In genomic region chr10:110355922-110356627, GRCh38 we compare ENCODE assay signal across 8 cellular contexts. TPM values are rescaled to one million over a fixed set of nuclear protein-coding genes. Genes with fewer than 3 reads are reported as not detected.
DNase-seq lines count a peak whose midpoint lies in the region; ATAC-seq and TF ChIP-seq lines count a peak whose summit lies in the region.

No MANE protein-coding gene starts in this region.

- H3K27me3 ChIP-seq in esophagus muscularis mucosa: no peaks in the 10 kb centered on the region

- no peaks in the 10 kb centered on the region for H3K36me3 ChIP-seq in esophagus muscularis mucosa

- no peaks in the 10 kb centered on the region for H3K9me3 Mint-ChIP-seq in activated CD8-positive, alpha-beta memory T cell treated with anti-CD3 and anti-CD28 coated beads, Interleukin-2, amount 10 ng/mL, durations not matched to agents 7 days and 5 days (ENCODE audit: low read depth)
- H3K9me3 Mint-ChIP-seq in stimulated activated naive B cell treated with anti-CD40 and anti-IgM and Interleukin-4, amounts not matched to agents 10 μg/mL and 1 μg/mL and 100 μg/mL, for 72 hours: no peaks in the 10 kb centered on the region

- peak overlapping the region; percentile 76 for H3K4me3 Mint-ChIP-seq in activated CD8-positive, alpha-beta memory T cell treated with anti-CD3 and anti-CD28 coated beads, Interleukin-2, amount 10 ng/mL, durations not matched to agents 7 days and 5 days
- H3K4me3 Mint-ChIP-seq in stimulated activated naive B cell treated with anti-CD40 and anti-IgM and Interleukin-4, amounts not matched to agents 10 μg/mL and 1 μg/mL and 100 μg/mL, for 72 hours: peak overlapping the region; percentile 68 to 76

- H3K27ac ChIP-seq in esophagus muscularis mucosa (replicated peaks in 1 of 4): no peak overlapping the region

- H3K4me1 Mint-ChIP-seq in activated CD8-positive, alpha-beta memory T cell treated with anti-CD3 and anti-CD28 coated beads, Interleukin-2, amount 10 ng/mL, durations not matched to agents 7 days and 5 days: peaks cover 72% of the 10 kb centered on the region
- peaks cover 61 to 80% of the 10 kb centered on the region in 2 donors for H3K4me1 Mint-ChIP-seq in stimulated activated naive B cell treated with anti-CD40 and anti-IgM and Interleukin-4, amounts not matched to agents 10 μg/mL and 1 μg/mL and 100 μg/mL, for 72 hours

- no peaks in the 10 kb centered on the region for H3K27me3 Mint-ChIP-seq in activated CD8-positive, alpha-beta memory T cell treated with anti-CD3 and anti-CD28 coated beads, Interleukin-2, amount 10 ng/mL, durations not matched to agents 7 days and 5 days
- no peaks in the 10 kb centered on the region for H3K27me3 Mint-ChIP-seq in stimulated activated naive B cell treated with anti-CD40 and anti-IgM and Interleukin-4, amounts not matched to agents 10 μg/mL and 1 μg/mL and 100 μg/mL, for 72 hours

- peak; percentile 8 for ATAC-seq in activated CD8-positive, alpha-beta memory T cell treated with anti-CD3 and anti-CD28 coated beads, Interleukin-2, amount 10 ng/mL, durations not matched to agents 7 days and 5 days
- peak; percentile 2 for ATAC-seq in HG03103 (IDR thresholded peaks at IDR 0.05; ENCODE audit: low read depth, unreplicated experiment)
- peak; percentile 28 to 29 for ATAC-seq in stimulated activated naive B cell treated with anti-CD40 and anti-IgM and Interleukin-4, amounts not matched to agents 10 μg/mL and 1 μg/mL and 100 μg/mL, for 72 hours (replicated peaks)

- peak overlapping the region; percentile 99 for H3K27ac Mint-ChIP-seq in activated CD8-positive, alpha-beta memory T cell treated with anti-CD3 and anti-CD28 coated beads, Interleukin-2, amount 10 ng/mL, durations not matched to agents 7 days and 5 days
- peak overlapping the region; percentile 96 for H3K27ac Mint-ChIP-seq in stimulated activated naive B cell treated with anti-CD40 and anti-IgM and Interleukin-4, amounts not matched to agents 10 μg/mL and 1 μg/mL and 100 μg/mL, for 72 hours

- H3K36me3 Mint-ChIP-seq in activated CD8-positive, alpha-beta memory T cell treated with anti-CD3 and anti-CD28 coated beads, Interleukin-2, amount 10 ng/mL, durations not matched to agents 7 days and 5 days: no peaks in the 10 kb centered on the region
- H3K36me3 Mint-ChIP-seq in stimulated activated naive B cell treated with anti-CD40 and anti-IgM and Interleukin-4, amounts not matched to agents 10 μg/mL and 1 μg/mL and 100 μg/mL, for 72 hours: no peaks in the 10 kb centered on the region

- H3K9me3 ChIP-seq in esophagus muscularis mucosa: no peaks in the 10 kb centered on the region

- DNase-seq in activated CD8-positive, alpha-beta memory T cell treated with anti-CD3 and anti-CD28 coated beads, Interleukin-2, amount 10 ng/mL, durations not matched to agents 7 days and 5 days: peak; percentile 61
- no peak for DNase-seq in activated CD8-positive, alpha-beta memory T cell treated with anti-CD3 and anti-CD28 coated beads, Interleukin-2, amount 50 U/mL, for 4 hours
- peak; percentile 60 to 61 for DNase-seq in activated T-cell treated with anti-CD3 and anti-CD28 coated beads, Interleukin-2, amount 50 U/mL, for 48 hours
- no peak for DNase-seq in stimulated activated naive B cell treated with anti-CD40 and anti-IgM and Interleukin-4, amounts not matched to agents 10 μg/mL and 1 μg/mL and 100 μg/mL, for 72 hours
- DNase-seq in GM19240 (ENCODE audit: insufficient read length, low spot score) (no peak), esophagus muscularis mucosa (ENCODE audit: extremely low spot score) (no peak), NCI-H446 treated with DMSO at 0.1 percent for 48 hours (lab: John Stamatoyannopoulos, UW) (no peak)

- WGBS in esophagus muscularis mucosa: 87% methylated on average over 9 of the region's 9 CpGs

- intact Hi-C loops in esophagus muscularis mucosa (cut with DNase I): loop anchor here (5.0 kb wide), 2 partner anchors 56 to 141 kb away; partner anchors contain the start of gene DUSP5

- TF ChIP-seq POLR2A in esophagus muscularis mucosa (IDR thresholded peaks at IDR 0.05; ENCODE audit: low read depth): no peak

- no peak for TF ChIP-seq CTCF in esophagus muscularis mucosa (IDR thresholded peaks at IDR 0.05)

- H3K4me1 ChIP-seq in esophagus muscularis mucosa: peaks cover 16 to 49% (median 44%) of the 10 kb centered on the region in 4 donors

- CTCF ChIA-PET in activated CD8-positive, alpha-beta memory T cell treated with anti-CD3 and anti-CD28 coated beads, Interleukin-2, amount 10 ng/mL, durations not matched to agents 7 days and 5 days (lab: Charles Lee): interaction anchor here (1.0 to 6.3 kb wide), 19 partner anchors 10 to 189 kb away, joined by 3 to 178 read pairs (median 12); partner anchors contain the start of gene DUSP5

- TF ChIP-seq EP300 in esophagus muscularis mucosa (IDR thresholded peaks at IDR 0.05): no peak

- H3K4me3 ChIP-seq in esophagus muscularis mucosa: peak overlapping the region in 1 of 4 donors; percentile 17

RNA-seq across cellular contexts. Expression of gene SMNDC1, which starts 51.4 kb away (rescaled TPM):
- total RNA-seq in activated CD8-positive, alpha-beta memory T cell treated with anti-CD3 and anti-CD28 coated beads, Interleukin-2, amount 10 ng/mL, durations not matched to agents 7 days and 5 days: 10 to 100 TPM; 40.9 to 43.5 TPM
- total RNA-seq in esophagus muscularis mucosa: 10 to 100 TPM in 2 of 4 donors, 1 to 10 TPM in 2; 9.7 to 17.0 (median 13.1) TPM

Comparison
In these comparisons a context has a peak if more than half of its experiments do, and no peak if none do; other contexts are left out.
1. DNase-seq: peak in activated CD8-positive, alpha-beta memory T cell treated with anti-CD3 and anti-CD28 coated beads, Interleukin-2, amount 10 ng/mL, durations not matched to agents 7 days and 5 days (single experiment) and activated T-cell treated with anti-CD3 and anti-CD28 coated beads, Interleukin-2, amount 50 U/mL, for 48 hours (2 of 2); none in activated CD8-positive, alpha-beta memory T cell treated with anti-CD3 and anti-CD28 coated beads, Interleukin-2, amount 50 U/mL, for 4 hours (single experiment), stimulated activated naive B cell treated with anti-CD40 and anti-IgM and Interleukin-4, amounts not matched to agents 10 μg/mL and 1 μg/mL and 100 μg/mL, for 72 hours (single experiment), GM19240 (single experiment), esophagus muscularis mucosa (single experiment) and NCI-H446 treated with DMSO at 0.1 percent for 48 hours (single experiment).
2. Peak in every context shown above with its lines, with median percentiles within 50 percentile points of each other: ATAC-seq.